In the genomic region with DNA sequence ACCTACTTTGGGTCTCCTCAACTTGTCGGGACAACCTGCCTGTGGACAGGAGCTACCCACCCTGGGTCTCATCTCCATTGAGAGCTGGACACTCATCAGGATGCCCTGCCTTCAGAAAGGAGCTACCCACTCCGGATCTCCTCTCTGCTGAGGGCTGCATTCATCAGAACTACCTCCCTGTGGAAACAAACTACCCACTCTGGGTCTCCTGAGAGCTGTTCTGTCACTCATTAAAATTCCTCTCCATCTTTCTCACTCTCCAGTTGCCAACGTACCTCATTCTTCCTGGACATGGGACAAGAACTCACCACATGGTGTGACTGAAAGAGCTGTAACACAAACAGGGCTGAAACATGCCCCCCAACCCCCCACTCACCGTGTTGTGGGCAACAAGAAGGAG, we compare ENCODE assay signal across 1 cellular context.
A peak's percentile ranks its signal among the peaks of the same experiment; 100 is the strongest.
TF ChIP-seq lines count a peak whose summit lies in the region.

No MANE protein-coding gene starts in this region.

TF ChIP-seq in K562, 482 proteins besides CTCF, POLR2A, EP300 and RAD21:
- TF ChIP-seq SMARCA4 (IDR thresholded peaks at IDR 0.05) (no peak), JUND (IDR thresholded peaks at IDR 0.05; ENCODE audit: borderline replicate concordance, low read depth, low read length) (no peak), JUND (tag; IDR thresholded peaks at IDR 0.05; ENCODE audit: borderline replicate concordance, low read depth, low read length) (no peak), TRIM28 (IDR thresholded peaks at IDR 0.05) (peak; percentile 97), ZNF184 (CRISPR knock-in tag; IDR thresholded peaks at IDR 0.05) (peak; percentile 80; the same call in 1 of the 2 replicates), CBX5 (IDR thresholded peaks at IDR 0.05; ENCODE audit: borderline replicate concordance, low read depth) (peak; percentile 64; the same call in 1 of the 2 replicates), ZNF445 (CRISPR knock-in tag; IDR thresholded peaks at IDR 0.05; ENCODE audit: low read depth) (0 out of 2 replicates have a peak, but pooled peaks have one; percentile 27), XRCC3 (IDR thresholded peaks at IDR 0.05) (peak; percentile 77; the same call in 1 of the 2 replicates), ZFP36 (IDR thresholded peaks at IDR 0.05; ENCODE audit: low read depth, low read length, partially characterized antibody) (peak; percentile 12), TRIM24 (IDR thresholded peaks at IDR 0.05) (peak; percentile 66 to 84), RFX1 (IDR thresholded peaks at IDR 0.05) (no peak), MTA3 (IDR thresholded peaks at IDR 0.05; ENCODE audit: borderline replicate concordance) (peak; percentile 23; the same call in 1 of the 2 replicates), MAFF (IDR thresholded peaks at IDR 0.05; ENCODE audit: low read length) (no peak), RBM34 (IDR thresholded peaks at IDR 0.05; ENCODE audit: borderline replicate concordance, insufficient read depth, low read length) (no peak), MYBL2 (IDR thresholded peaks at IDR 0.05; ENCODE audit: low read depth) (no peak), MYBL2 (CRISPR knock-in tag; IDR thresholded peaks at IDR 0.05; ENCODE audit: borderline replicate concordance) (no peak), CBX3 (IDR thresholded peaks at IDR 0.05; ENCODE audit: borderline replicate concordance in 1 of 2, low read length in 2 of 2) (peak in 1 of 2 experiments; percentile 77; a peak in 1 of 3 replicates)
- TF ChIP-seq, protein P1, sequence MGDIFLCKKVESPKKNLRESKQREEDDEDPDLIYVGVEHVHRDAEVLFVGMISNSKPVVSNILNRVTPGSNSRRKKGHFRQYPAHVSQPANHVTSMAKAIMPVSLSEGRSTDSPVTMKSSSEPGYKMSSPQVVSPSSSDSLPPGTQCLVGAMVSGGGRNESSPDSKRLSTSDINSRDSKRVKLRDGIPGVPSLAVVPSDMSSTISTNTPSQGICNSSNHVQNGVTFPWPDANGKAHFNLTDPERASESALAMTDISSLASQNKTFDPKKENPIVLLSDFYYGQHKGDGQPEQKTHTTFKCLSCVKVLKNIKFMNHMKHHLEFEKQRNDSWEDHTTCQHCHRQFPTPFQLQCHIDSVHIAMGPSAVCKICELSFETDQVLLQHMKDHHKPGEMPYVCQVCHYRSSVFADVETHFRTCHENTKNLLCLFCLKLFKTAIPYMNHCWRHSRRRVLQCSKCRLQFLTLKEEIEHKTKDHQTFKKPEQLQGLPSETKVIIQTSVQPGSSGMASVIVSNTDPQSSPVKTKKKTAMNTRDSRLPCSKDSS (IDR thresholded peaks at IDR 0.05; ENCODE audit: low read depth, partially characterized antibody) = peak; percentile 94
- TF ChIP-seq, protein P2, sequence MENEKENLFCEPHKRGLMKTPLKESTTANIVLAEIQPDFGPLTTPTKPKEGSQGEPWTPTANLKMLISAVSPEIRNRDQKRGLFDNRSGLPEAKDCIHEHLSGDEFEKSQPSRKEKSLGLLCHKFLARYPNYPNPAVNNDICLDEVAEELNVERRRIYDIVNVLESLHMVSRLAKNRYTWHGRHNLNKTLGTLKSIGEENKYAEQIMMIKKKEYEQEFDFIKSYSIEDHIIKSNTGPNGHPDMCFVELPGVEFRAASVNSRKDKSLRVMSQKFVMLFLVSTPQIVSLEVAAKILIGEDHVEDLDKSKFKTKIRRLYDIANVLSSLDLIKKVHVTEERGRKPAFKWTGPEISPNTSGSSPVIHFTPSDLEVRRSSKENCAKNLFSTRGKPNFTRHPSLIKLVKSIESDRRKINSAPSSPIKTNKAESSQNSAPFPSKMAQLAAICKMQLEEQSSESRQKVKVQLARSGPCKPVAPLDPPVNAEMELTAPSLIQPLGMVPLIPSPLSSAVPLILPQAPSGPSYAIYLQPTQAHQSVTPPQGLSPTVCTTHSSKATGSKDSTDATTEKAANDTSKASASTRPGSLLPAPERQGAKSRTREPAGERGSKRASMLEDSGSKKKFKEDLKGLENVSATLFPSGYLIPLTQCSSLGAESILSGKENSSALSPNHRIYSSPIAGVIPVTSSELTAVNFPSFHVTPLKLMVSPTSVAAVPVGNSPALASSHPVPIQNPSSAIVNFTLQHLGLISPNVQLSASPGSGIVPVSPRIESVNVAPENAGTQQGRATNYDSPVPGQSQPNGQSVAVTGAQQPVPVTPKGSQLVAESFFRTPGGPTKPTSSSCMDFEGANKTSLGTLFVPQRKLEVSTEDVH (IDR thresholded peaks at IDR 0.05; ENCODE audit: low read depth, partially characterized antibody) = no peak
- TF ChIP-seq, protein P3, sequence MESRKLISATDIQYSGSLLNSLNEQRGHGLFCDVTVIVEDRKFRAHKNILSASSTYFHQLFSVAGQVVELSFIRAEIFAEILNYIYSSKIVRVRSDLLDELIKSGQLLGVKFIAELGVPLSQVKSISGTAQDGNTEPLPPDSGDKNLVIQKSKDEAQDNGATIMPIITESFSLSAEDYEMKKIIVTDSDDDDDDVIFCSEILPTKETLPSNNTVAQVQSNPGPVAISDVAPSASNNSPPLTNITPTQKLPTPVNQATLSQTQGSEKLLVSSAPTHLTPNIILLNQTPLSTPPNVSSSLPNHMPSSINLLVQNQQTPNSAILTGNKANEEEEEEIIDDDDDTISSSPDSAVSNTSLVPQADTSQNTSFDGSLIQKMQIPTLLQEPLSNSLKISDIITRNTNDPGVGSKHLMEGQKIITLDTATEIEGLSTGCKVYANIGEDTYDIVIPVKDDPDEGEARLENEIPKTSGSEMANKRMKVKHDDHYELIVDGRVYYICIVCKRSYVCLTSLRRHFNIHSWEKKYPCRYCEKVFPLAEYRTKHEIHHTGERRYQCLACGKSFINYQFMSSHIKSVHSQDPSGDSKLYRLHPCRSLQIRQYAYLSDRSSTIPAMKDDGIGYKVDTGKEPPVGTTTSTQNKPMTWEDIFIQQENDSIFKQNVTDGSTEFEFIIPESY (CRISPR knock-in tag; IDR thresholded peaks at IDR 0.05) = no peak
TF ChIP-seq in K562: peak in this region for 10.
